Comparison of ENCODE assay signal across 21 cellular contexts in the genomic region with DNA sequence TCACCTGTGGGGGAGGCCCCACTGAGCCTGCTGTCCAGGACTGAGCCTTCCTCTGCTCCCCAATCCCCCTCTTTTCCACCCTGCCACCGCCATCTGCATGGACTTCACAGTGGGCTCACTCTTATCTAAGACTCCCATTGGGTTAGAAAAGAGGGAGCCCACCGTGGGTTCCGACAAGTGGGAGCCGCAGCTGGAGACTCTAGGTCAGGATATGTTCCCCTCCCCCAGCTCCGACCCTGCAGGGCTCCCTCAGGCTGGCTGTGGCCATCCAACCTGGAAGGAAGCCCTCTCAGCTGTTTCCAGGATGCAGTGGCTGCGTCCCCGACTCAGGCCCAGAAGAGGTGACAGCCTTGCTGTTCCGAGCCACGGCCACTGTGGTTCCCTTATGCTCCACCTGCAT. TPM values are rescaled to one million over a fixed set of nuclear protein-coding genes. Genes with fewer than 3 reads are reported as not detected.
A peak's percentile ranks its signal among the peaks of the same experiment; 100 is the strongest.
DNase-seq lines count a peak whose midpoint lies in the region; ATAC-seq, FAIRE-seq and TF ChIP-seq lines count a peak whose summit lies in the region.
"Had no signal": no experiment of that assay in that cellular context is flagged by ENCODE, and none has a peak within 500 bp of the region (broad histone marks: within the 10 kb centered on the region; RNA-seq: fewer than 3 reads in every experiment).

No MANE protein-coding gene starts in this region.

- no peak overlapping the region for H3K4me3 ChIP-seq in A549
- H3K4me3 ChIP-seq in GM23338, result no peak overlapping the region
- H3K4me3 ChIP-seq in K562, result no peak overlapping the region
- H3K4me3 ChIP-seq: PC-9 had no signal

- H3F3A ChIP-seq in GM23338 (replicated peaks; ENCODE audit: low read depth), result peaks cover 8% of the 10 kb centered on the region; the same call in 1 of the 2 replicates

- H3K4me2 ChIP-seq in A549 (peak overlapping the region; percentile 62; the same call in 2 of the 3 replicates), GM23338 (no peak overlapping the region), K562 (ENCODE audit: insufficient read depth, low read length) (peak overlapping the region; percentile 20)

- ATAC-seq in A549, result no peak
- no peak for ATAC-seq in GM23338
- ATAC-seq in K562, result peak; percentile 25
- ATAC-seq in activated T-cell treated with anti-CD3 and anti-CD28 coated beads, Interleukin-2, amount 50 U/mL, for 4 hours, result no peak

- H3K36me3 Mint-ChIP-seq in GM23338 (ENCODE audit: low read depth), result no peaks in the 10 kb centered on the region; the same call in 2 of the 3 replicates
- peaks cover 15% of the 10 kb centered on the region for H3K36me3 Mint-ChIP-seq in nephron (ENCODE audit: low read depth)
- no peaks in the 10 kb centered on the region for H3K36me3 Mint-ChIP-seq in activated T-cell treated with anti-CD3 and anti-CD28 coated beads, Interleukin-2, amount 50 U/mL, for 4 hours (ENCODE audit: insufficient read depth)
- H3K36me3 Mint-ChIP-seq: CD4-positive, CD25-positive, alpha-beta regulatory T cell had no signal

- POLR2A ChIA-PET in A549 (lab: Yijun Ruan, JAX) (no interaction called here), K562 (lab: Yijun Ruan, JAX) (interaction anchor here (0.6 to 0.9 kb wide), 3 partner anchors 10 to 97 kb away, joined by 3 to 5 read pairs (median 4); no protein-coding TSS in a partner anchor)

- DNase-seq in A549 (ENCODE audit: low read depth in 1 of 2, low spot score in 1 of 2) (no peak), GM23338 (ENCODE audit: low spot score) (no peak), K562 (ENCODE audit: extremely low read depth in 1 of 4, low spot score in 3 of 4) (peak in 1 of 4 experiments; percentile 42), RPMI8226 (no peak), NCI-H446 treated with DMSO at 0.1 percent for 48 hours (lab: John Stamatoyannopoulos, UW) (no peak), midbrain (lab: John Stamatoyannopoulos, UW) (no peak)
- DNase-seq in activated T-cell treated with anti-CD3 and anti-CD28 coated beads, Interleukin-2, amount 50 U/mL, for 4 hours, result no peak
- DNase-seq: CD4-positive, CD25-positive, alpha-beta regulatory T cell; DMS79 treated with DMSO at 0.1 percent for 48 hours; GDM1; HCEC 1CT; NCI-H1436 treated with DMSO at 0.1 percent for 48 hours; NCI-H2081; NCI-H2227 treated with DMSO at 0.1 percent for 48 hours; NCI-H526; PC-9 had no signal

- H3K27ac ChIP-seq in A549 (peak overlapping the region; percentile 52 to 83), GM23338 (ENCODE audit: low read depth) (no peak overlapping the region), K562 (ENCODE audit: extremely low read depth, low read depth, low read length) (peak overlapping the region; percentile 83)
- H3K27ac ChIP-seq: PC-9 had no signal

- no peaks in the 10 kb centered on the region; the same call in 1 of the 2 replicates for H3K79me2 ChIP-seq in GM23338 (replicated peaks; ENCODE audit: insufficient read depth)
- no peaks in the 10 kb centered on the region for H3K79me2 ChIP-seq in K562 (ENCODE audit: control insufficient read depth, insufficient read depth, low read length)

- TF ChIP-seq EP300 in A549 (IDR thresholded peaks at IDR 0.05) (no peak), K562 (IDR thresholded peaks at IDR 0.05; ENCODE audit: low read length) (no peak)

- H3K4me3 Mint-ChIP-seq in GM23338 (no peak overlapping the region), nephron (no peak overlapping the region)
- H3K4me3 Mint-ChIP-seq in activated T-cell treated with anti-CD3 and anti-CD28 coated beads, Interleukin-2, amount 50 U/mL, for 4 hours, result no peak overlapping the region
- H3K4me3 Mint-ChIP-seq: CD4-positive, CD25-positive, alpha-beta regulatory T cell had no signal

- WGBS in A549 (ENCODE audit: missing lambda C conversion rate), result 89% methylated on average over 9 of the region's 9 CpGs
- 41% methylated on average over 9 of the region's 9 CpGs for WGBS in K562 (ENCODE audit: insufficient coverage, low coverage, missing lambda C conversion rate)

- no peak overlapping the region for H2AFZ ChIP-seq in GM23338
- peak overlapping the region; percentile 86 for H2AFZ ChIP-seq in K562 (ENCODE audit: low read depth, low read length)
- H2AFZ ChIP-seq: PC-9 had no signal

- no peaks in the 10 kb centered on the region; the same call in 1 of the 2 replicates for H4K20me1 ChIP-seq in GM23338 (replicated peaks; ENCODE audit: insufficient read depth)
- H4K20me1 ChIP-seq in K562 (replicated peaks; ENCODE audit: control insufficient read depth, insufficient read depth, low read length), result no peaks in the 10 kb centered on the region

- FAIRE-seq in A549 (lab: Jason Lieb, UNC) (no peak), K562 (lab: Jason Lieb, UNC) (no peak)
- FAIRE-seq: A204.1, D721Med, GM12892, HTR-8/SVneo had no signal

- BruUV-seq in K562 (replicated peaks; lab: Mats Ljungman, UMichigan), result no TSS peak

- 0 out of 2 replicates have a peak, but pooled peaks cover 3% of the 10 kb centered on the region for H3K27me3 ChIP-seq in GM23338 (ENCODE audit: insufficient read depth)
- no peaks in the 10 kb centered on the region for H3K27me3 ChIP-seq in K562 (ENCODE audit: control insufficient read depth in 2 of 2, insufficient read depth in 2 of 2, low read length in 2 of 2)

- H3K36me3 ChIP-seq in GM23338 (ENCODE audit: insufficient read depth), result no peaks in the 10 kb centered on the region
- no peaks in the 10 kb centered on the region for H3K36me3 ChIP-seq in K562 (ENCODE audit: control insufficient read depth, insufficient read depth, low read length)

- no peaks in the 10 kb centered on the region for H3K9me1 ChIP-seq in K562 (ENCODE audit: control insufficient read depth, insufficient read depth, low read length)

- no peaks in the 10 kb centered on the region for H3K9me3 Mint-ChIP-seq in GM23338
- H3K9me3 Mint-ChIP-seq in nephron, result no peaks in the 10 kb centered on the region
- H3K9me3 Mint-ChIP-seq in activated T-cell treated with anti-CD3 and anti-CD28 coated beads, Interleukin-2, amount 50 U/mL, for 4 hours, result no peaks in the 10 kb centered on the region
- H3K9me3 Mint-ChIP-seq: CD4-positive, CD25-positive, alpha-beta regulatory T cell had no signal

- H3K27ac Mint-ChIP-seq in GM23338 (peak overlapping the region; percentile 72; the same call in 1 of the 2 replicates), nephron (peak overlapping the region in 2 of 3 experiments; percentile 34 to 85)
- H3K27ac Mint-ChIP-seq: CD4-positive, CD25-positive, alpha-beta regulatory T cell had no signal

- H3K4me1 Mint-ChIP-seq in GM23338 (peaks cover 34% of the 10 kb centered on the region), nephron (peaks cover 17% of the 10 kb centered on the region)
- H3K4me1 Mint-ChIP-seq in activated T-cell treated with anti-CD3 and anti-CD28 coated beads, Interleukin-2, amount 50 U/mL, for 4 hours (ENCODE audit: low read depth), result peaks cover 25% of the 10 kb centered on the region

- in situ Hi-C loops in K562 (cut with MboI), result no loop called here

- no peak for TF ChIP-seq RAD21 in A549 (conservative IDR thresholded peaks at IDR 0.05 in 1 of 2, IDR thresholded peaks at IDR 0.05 in 1 of 2)
- TF ChIP-seq RAD21 in K562 (CRISPR knock-in tag; conservative IDR thresholded peaks at IDR 0.05 in 1 of 2, IDR thresholded peaks at IDR 0.05 in 1 of 2), result no peak

- TF ChIP-seq POLR2A in A549 (IDR thresholded peaks at IDR 0.05; ENCODE audit: low read length) (no peak), K562 (conservative IDR thresholded peaks at IDR 0.05) (no peak)

- peaks cover 28% of the 10 kb centered on the region for H3K4me1 ChIP-seq in A549
- peaks cover 6% of the 10 kb centered on the region; the same call in 1 of the 2 replicates for H3K4me1 ChIP-seq in GM23338 (ENCODE audit: insufficient read depth)
- peaks cover 27 to 41% of the 10 kb centered on the region in 2 experiments for H3K4me1 ChIP-seq in K562 (replicated peaks in 1 of 2; ENCODE audit: control insufficient read depth in 2 of 2, insufficient read depth in 2 of 2, low read length in 2 of 2)

- H3K27me3 Mint-ChIP-seq in GM23338 (ENCODE audit: insufficient read depth, low read depth, poor library complexity), result peaks cover 23% of the 10 kb centered on the region
- peaks cover 13% of the 10 kb centered on the region for H3K27me3 Mint-ChIP-seq in nephron (ENCODE audit: low read depth)
- H3K27me3 Mint-ChIP-seq in activated T-cell treated with anti-CD3 and anti-CD28 coated beads, Interleukin-2, amount 50 U/mL, for 4 hours (ENCODE audit: low read depth), result peaks cover 9% of the 10 kb centered on the region

- peak overlapping the region; percentile 42 to 84; a peak in 3 of 4 replicates for H3K9ac ChIP-seq in K562 (ENCODE audit: insufficient read depth in 1 of 2, low read depth in 2 of 2, low read length in 2 of 2)

- CTCF ChIA-PET in A549 (lab: Yijun Ruan, JAX), result interaction anchor here (0.7 to 4.1 kb wide), 4 partner anchors 37 to 770 kb away, joined by 3 to 19 read pairs (median 8); no protein-coding TSS in a partner anchor
- CTCF ChIA-PET in K562 (lab: Yijun Ruan, JAX; ENCODE audit: low intra/inter-chr PET ratio), result no interaction called here

- TF ChIP-seq CTCF in A549 (IDR thresholded peaks at IDR 0.05) (no peak), GM23338 (conservative IDR thresholded peaks at IDR 0.05; ENCODE audit: low read depth in 2 of 2) (no peak), K562 (IDR thresholded peaks at IDR 0.05 in 2 of 3, conservative IDR thresholded peaks at IDR 0.05 in 1 of 3; ENCODE audit: insufficient read depth in 2 of 3, low read depth in 1 of 3, low read length in 3 of 3) (no peak), nephron (IDR thresholded peaks at IDR 0.05; ENCODE audit: unreplicated experiment in 3 of 3) (no peak)

- intact Hi-C loops in K562 (cut with micrococcal nuclease), result no loop called here

- H3K9me2 ChIP-seq in GM23338 (ENCODE audit: insufficient read depth), result no peaks in the 10 kb centered on the region

- H3K9me3 ChIP-seq in A549 (no peaks in the 10 kb centered on the region), K562 (replicated peaks; ENCODE audit: control insufficient read depth, insufficient read depth, low read depth, low read length) (no peaks in the 10 kb centered on the region; the same call in 1 of the 2 replicates)

RNA-seq across cellular contexts. Expression of a gene that starts 4.8 kb away (rescaled TPM):
- polyA plus RNA-seq in A549 (2011; rRNA removed) (0.19 and 0.44 TPM in 2 replicates), A549 (2017; fragmentation: RNase III; extraction: RNeasy Plus Mini Kit Qiagen cat#74134 plus additional on column Dnase treatment) (0.17 to 0.28 TPM (median 0.18 TPM) in 3 replicates), GM23338 (2016; fragmentation: Nextera tagmentation; extraction: Ambion mirVana) (7.1 and 9.1 TPM in 2 replicates), K562 (2011; rRNA removed) (not detected in 2 replicates), K562 (2014; fragmentation: Illumina TruSeq; extraction: Trizol) (not detected in 2 replicates), K562 (2014; fragmentation: Nextera tagmentation; extraction: Ambion mirVana) (not detected), K562 (2014; rRNA removed) (0.05 and 0.24 TPM in 2 replicates)
- polyA plus RNA-seq in A549 (2012; cell fraction: cytosol; rRNA removed), result 0.12 and 0.13 TPM in 2 replicates
- 1.1 and 1.3 TPM in 2 replicates for polyA plus RNA-seq in A549 (2012; cell fraction: nucleus; rRNA removed)
- polyA minus RNA-seq in A549 (2011; rRNA and poly(A)+ RNA removed), result 1.0 and 1.4 TPM in 2 replicates
- total RNA-seq in GM23338 (2014; rRNA removed; shearing (Covaris generic)), result 29.0 and 59.1 TPM in 2 replicates
- total RNA-seq in K562 (2011; cell fraction: chromatin; rRNA removed; ENCODE audit: low replicate concordance), result 0.32 TPM in 1 of 2 replicates, not detected in the other
- total RNA-seq in K562 (2011; cell fraction: nucleolus; rRNA removed), result not detected in 2 replicates
- not detected in 2 replicates for total RNA-seq in K562 (2011; cell fraction: nucleoplasm; rRNA removed)
- total RNA-seq in K562 (2014; rRNA removed) (0.08 TPM in 1 of 2 replicates, not detected in the other), K562 (2014; rRNA removed; fragmentation: Illumina TruSeq; extraction: Trizol) (not detected in 2 replicates), K562 (2015; rRNA removed; fragmentation: Illumina TruSeq; extraction: Trizol) (not detected in 2 replicates), K562 (2021) (0.09 TPM in 1 of 2 replicates, not detected in the other)
- polyA plus RNA-seq in K562 (2011; cell fraction: cytosol; rRNA removed), result 0.04 TPM in 1 of 2 replicates, not detected in the other
- 0.11 and 0.31 TPM in 2 replicates for polyA plus RNA-seq in K562 (2011; cell fraction: nucleus; rRNA removed)
- polyA plus RNA-seq in K562 (2012), result 0.21 and 0.39 TPM in 2 replicates
- not detected in 2 replicates for polyA minus RNA-seq in K562 (2011; rRNA and poly(A)+ RNA removed)
- not detected in 2 replicates for polyA minus RNA-seq in K562 (2011; cell fraction: cytosol; rRNA and poly(A)+ RNA removed)
- not detected in 2 replicates for polyA minus RNA-seq in K562 (2011; cell fraction: nucleus; rRNA and poly(A)+ RNA removed)
- total RNA-seq in activated T-cell treated with anti-CD3 and anti-CD28 coated beads, Interleukin-2, amount 50 U/mL, for 4 hours, result under 1 TPM; 0.27 to 0.46 (median 0.37) TPM

RNA-seq across cellular contexts. Expression of a gene that starts 34.9 kb away (rescaled TPM):
- polyA plus RNA-seq in A549 (2011; rRNA removed), result not detected in 2 replicates
- 0.06 TPM in 1 of 2 replicates, not detected in the other for polyA plus RNA-seq in A549 (2012; cell fraction: cytosol; rRNA removed)
- polyA plus RNA-seq in A549 (2012; cell fraction: nucleus; rRNA removed), result 0.11 TPM in 1 of 2 replicates, not detected in the other
- 0.07 TPM in 1 of 3 replicates, not detected in the others for polyA plus RNA-seq in A549 (2017; fragmentation: RNase III; extraction: RNeasy Plus Mini Kit Qiagen cat#74134 plus additional on column Dnase treatment)
- 0.15 TPM in 1 of 2 replicates, not detected in the other for polyA minus RNA-seq in A549 (2011; rRNA and poly(A)+ RNA removed)
- total RNA-seq in GM23338 (2014; rRNA removed; shearing (Covaris generic)), result 0.59 and 1.1 TPM in 2 replicates
- 1.4 and 1.5 TPM in 2 replicates for polyA plus RNA-seq in GM23338 (2016; fragmentation: Nextera tagmentation; extraction: Ambion mirVana)
- 0.19 and 0.23 TPM in 2 replicates for total RNA-seq in K562 (2011; cell fraction: chromatin; rRNA removed; ENCODE audit: low replicate concordance)
- not detected in 2 replicates for total RNA-seq in K562 (2011; cell fraction: nucleolus; rRNA removed)
- total RNA-seq in K562 (2011; cell fraction: nucleoplasm; rRNA removed), result not detected in 2 replicates
- total RNA-seq in K562 (2014; rRNA removed), result not detected in 2 replicates
- not detected in 2 replicates for total RNA-seq in K562 (2014; rRNA removed; fragmentation: Illumina TruSeq; extraction: Trizol)
- not detected in 2 replicates for total RNA-seq in K562 (2015; rRNA removed; fragmentation: Illumina TruSeq; extraction: Trizol)
- total RNA-seq in K562 (2021), result not detected in 2 replicates
- polyA plus RNA-seq in K562 (2011; rRNA removed), result not detected in 2 replicates
- not detected in 2 replicates for polyA plus RNA-seq in K562 (2011; cell fraction: cytosol; rRNA removed)
- polyA plus RNA-seq in K562 (2011; cell fraction: nucleus; rRNA removed), result 0.09 TPM in 1 of 2 replicates, not detected in the other
- polyA plus RNA-seq in K562 (2012), result not detected in 2 replicates
- not detected in 2 replicates for polyA plus RNA-seq in K562 (2014; fragmentation: Illumina TruSeq; extraction: Trizol)
- polyA plus RNA-seq in K562 (2014; fragmentation: Nextera tagmentation; extraction: Ambion mirVana), result not detected
- polyA plus RNA-seq in K562 (2014; rRNA removed), result not detected in 2 replicates
- polyA minus RNA-seq in K562 (2011; rRNA and poly(A)+ RNA removed), result not detected in 2 replicates
- polyA minus RNA-seq in K562 (2011; cell fraction: cytosol; rRNA and poly(A)+ RNA removed), result not detected in 2 replicates
- polyA minus RNA-seq in K562 (2011; cell fraction: nucleus; rRNA and poly(A)+ RNA removed), result not detected in 2 replicates
- not detected for total RNA-seq in activated T-cell treated with anti-CD3 and anti-CD28 coated beads, Interleukin-2, amount 50 U/mL, for 4 hours

Comparison
In these comparisons a context has a peak if more than half of its experiments do, and no peak if none do; other contexts are left out.
1. RNA of a gene that starts 4.8 kb away (total RNA-seq): 29.0 to 59.1 TPM in GM23338; 0.27 to 0.46 TPM in activated T-cell treated with anti-CD3 and anti-CD28 coated beads, Interleukin-2, amount 50 U/mL, for 4 hours and 0.08 to 0.32 TPM in K562; every median in the first group is over 10 times any median in the second.